In the genomic region with DNA sequence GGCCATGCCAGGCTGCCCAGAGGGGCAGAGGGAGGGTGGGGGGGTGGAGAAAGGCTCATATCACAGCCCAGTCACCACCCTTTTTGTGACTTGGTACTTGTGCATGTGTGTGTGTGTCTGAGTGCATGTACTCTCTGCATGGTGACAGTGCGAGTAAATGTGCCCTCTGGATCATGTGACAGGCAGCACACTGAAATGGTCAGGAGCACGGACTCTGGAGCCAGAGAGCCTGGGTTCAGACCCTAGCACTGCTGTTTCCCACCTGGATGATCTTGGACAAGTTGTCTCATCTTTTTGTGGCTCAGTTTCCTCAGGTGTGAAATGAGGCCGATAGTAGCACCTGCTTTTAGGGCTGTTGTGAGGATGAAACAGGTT, we compare ENCODE assay signal across 1 cellular context.
TF ChIP-seq lines count a peak whose summit lies in the region.

No MANE protein-coding gene starts in this region.

TF ChIP-seq in H1, 55 proteins besides CTCF, POLR2A, EP300 and RAD21:
- TF ChIP-seq GABPA (IDR thresholded peaks at IDR 0.05; ENCODE audit: borderline replicate concordance, insufficient read depth, low read length) (no peak), TAF1 (IDR thresholded peaks at IDR 0.05; ENCODE audit: low read depth, low read length) (no peak), SIN3A (conservative IDR thresholded peaks at IDR 0.05 in 1 of 2, IDR thresholded peaks at IDR 0.05 in 1 of 2; ENCODE audit: low read depth in 1 of 2, low read length in 2 of 2) (no peak), RBBP5 (IDR thresholded peaks at IDR 0.05; ENCODE audit: borderline replicate concordance, low read depth, low read length) (no peak), BCL11A (IDR thresholded peaks at IDR 0.05; ENCODE audit: low read depth in 2 of 2, low read length in 2 of 2) (no peak), YY1 (IDR thresholded peaks at IDR 0.05; ENCODE audit: low read depth, low read length) (no peak), SIRT6 (IDR thresholded peaks at IDR 0.05; ENCODE audit: low read length) (no peak), EZH2 (IDR thresholded peaks at IDR 0.05; ENCODE audit: low read depth, low read length, severe bottlenecking) (no peak), SP2 (IDR thresholded peaks at IDR 0.05; ENCODE audit: low read length) (no peak), NRF1 (IDR thresholded peaks at IDR 0.05; ENCODE audit: low read depth, low read length) (no peak), CEBPB (IDR thresholded peaks at IDR 0.05; ENCODE audit: low read depth, low read length) (no peak), JUN (IDR thresholded peaks at IDR 0.05; ENCODE audit: low read depth, low read length) (no peak), TBP (IDR thresholded peaks at IDR 0.05; ENCODE audit: low read depth, low read length) (no peak), TEAD4 (IDR thresholded peaks at IDR 0.05; ENCODE audit: low read depth, low read length) (no peak), KDM5A (IDR thresholded peaks at IDR 0.05; ENCODE audit: low read length) (no peak)
- TF ChIP-seq, protein P1, sequence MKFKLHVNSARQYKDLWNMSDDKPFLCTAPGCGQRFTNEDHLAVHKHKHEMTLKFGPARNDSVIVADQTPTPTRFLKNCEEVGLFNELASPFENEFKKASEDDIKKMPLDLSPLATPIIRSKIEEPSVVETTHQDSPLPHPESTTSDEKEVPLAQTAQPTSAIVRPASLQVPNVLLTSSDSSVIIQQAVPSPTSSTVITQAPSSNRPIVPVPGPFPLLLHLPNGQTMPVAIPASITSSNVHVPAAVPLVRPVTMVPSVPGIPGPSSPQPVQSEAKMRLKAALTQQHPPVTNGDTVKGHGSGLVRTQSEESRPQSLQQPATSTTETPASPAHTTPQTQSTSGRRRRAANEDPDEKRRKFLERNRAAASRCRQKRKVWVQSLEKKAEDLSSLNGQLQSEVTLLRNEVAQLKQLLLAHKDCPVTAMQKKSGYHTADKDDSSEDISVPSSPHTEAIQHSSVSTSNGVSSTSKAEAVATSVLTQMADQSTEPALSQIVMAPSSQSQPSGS (IDR thresholded peaks at IDR 0.05; ENCODE audit: low read length) = no peak
